ENCODE assay signal across 23 cellular contexts in genomic region chr13:112963641-112964040, GRCh38.
"Had no signal": no experiment of that assay in that cellular context is flagged by ENCODE, and none has a peak within 500 bp of the region (broad histone marks: within the 10 kb centered on the region; RNA-seq: fewer than 3 reads in every experiment).

No MANE protein-coding gene starts in this region.

- H3K9me3 ChIP-seq: body of pancreas, gastroesophageal sphincter, mucosa of descending colon, ovary, prostate gland, thoracic aorta, vagina had no signal

- H3K36me3 ChIP-seq: cardiac muscle cell, gastroesophageal sphincter, ovary, prostate gland, thoracic aorta, vagina had no signal

- H3K4me3 Mint-ChIP-seq: activated CD4-positive, alpha-beta memory T cell treated with anti-CD3 and anti-CD28 coated beads, Interleukin-2, amount 10 ng/mL, durations not matched to agents 7 days and 5 days; activated CD4-positive, alpha-beta T cell treated with anti-CD3 and anti-CD28 coated beads, Interleukin-2, amount 10 ng/mL, durations not matched to agents 7 days and 5 days; activated naive CD8-positive, alpha-beta T cell; activated T-cell treated with anti-CD3 and anti-CD28 coated beads, Interleukin-2, amount 50 U/mL, for 4 hours; activated T-helper 17 cell treated with anti-CD3 and anti-CD28 coated beads, Interleukin-2, amount 50 U/mL, for 72 hours; natural killer cell treated with Interleukin-12 subunit alpha and Interleukin-12 subunit beta and Interleukin-15 and Interleukin-18, amount 100 ng/mL, for 72 hours; type B pancreatic cell had no signal

- H3K27ac Mint-ChIP-seq: activated CD4-positive, alpha-beta memory T cell treated with anti-CD3 and anti-CD28 coated beads, Interleukin-2, amount 10 ng/mL, durations not matched to agents 7 days and 5 days; activated CD4-positive, alpha-beta T cell treated with anti-CD3 and anti-CD28 coated beads, Interleukin-2, amount 10 ng/mL, durations not matched to agents 7 days and 5 days; activated naive CD8-positive, alpha-beta T cell; activated T-helper 17 cell treated with anti-CD3 and anti-CD28 coated beads, Interleukin-2, amount 50 U/mL, for 72 hours; natural killer cell treated with Interleukin-12 subunit alpha and Interleukin-12 subunit beta and Interleukin-15 and Interleukin-18, amount 100 ng/mL, for 72 hours; type B pancreatic cell had no signal

- H3K4me3 ChIP-seq: body of pancreas, cardiac muscle cell, gastroesophageal sphincter, mucosa of descending colon, ovary, prostate gland, thoracic aorta, vagina had no signal

- ATAC-seq: activated T-cell treated with anti-CD3 and anti-CD28 coated beads, Interleukin-2, amount 50 U/mL, for 4 hours; activated T-helper 17 cell treated with anti-CD3 and anti-CD28 coated beads, Interleukin-2, amount 50 U/mL, for 72 hours; body of pancreas; gastroesophageal sphincter; mucosa of descending colon; natural killer cell treated with Interleukin-12 subunit alpha and Interleukin-12 subunit beta and Interleukin-15 and Interleukin-18, amount 100 ng/mL, for 72 hours; stimulated activated naive CD8-positive, alpha-beta T cell treated with anti-CD3 and anti-CD28 coated beads, Interleukin-15, Interleukin-2, amounts not matched to agents 100 U/mL and 50 U/mL, for 24 hours had no signal

- DNase-seq: activated CD4-positive, alpha-beta memory T cell treated with anti-CD3 and anti-CD28 coated beads, Interleukin-2, amount 10 ng/mL, durations not matched to agents 7 days and 5 days; activated CD4-positive, alpha-beta T cell treated with anti-CD3 and anti-CD28 coated beads for 1 hour; activated CD4-positive, alpha-beta T cell treated with anti-CD3 and anti-CD28 coated beads, Interleukin-2, amount 10 ng/mL, durations not matched to agents 7 days and 5 days; activated naive CD4-positive, alpha-beta T cell; activated T-cell treated with anti-CD3 and anti-CD28 coated beads, Interleukin-2, amount 50 U/mL, for 4 hours; anterior cingulate cortex; hippocampal formation; retina; stimulated activated CD4-positive, alpha-beta T cell treated with anti-CD3 and anti-CD28 coated beads, Interleukin-4, amount 100 ng/mL, for 1 hour; stimulated activated naive CD8-positive, alpha-beta T cell treated with anti-CD3 and anti-CD28 coated beads, Interleukin-15, Interleukin-2, amounts not matched to agents 100 U/mL and 50 U/mL, for 24 hours; T-helper 2 cell had no signal

- H3K27ac ChIP-seq: body of pancreas, cardiac muscle cell, gastroesophageal sphincter, ovary, prostate gland, thoracic aorta, vagina had no signal

- H3K4me1 ChIP-seq: prostate gland had no signal

- H3K36me3 Mint-ChIP-seq: activated naive CD8-positive, alpha-beta T cell; natural killer cell treated with Interleukin-12 subunit alpha and Interleukin-12 subunit beta and Interleukin-15 and Interleukin-18, amount 100 ng/mL, for 72 hours; type B pancreatic cell had no signal

- H3K9me3 Mint-ChIP-seq: activated CD4-positive, alpha-beta memory T cell treated with anti-CD3 and anti-CD28 coated beads, Interleukin-2, amount 10 ng/mL, durations not matched to agents 7 days and 5 days; activated CD4-positive, alpha-beta T cell treated with anti-CD3 and anti-CD28 coated beads, Interleukin-2, amount 10 ng/mL, durations not matched to agents 7 days and 5 days; activated T-cell treated with anti-CD3 and anti-CD28 coated beads, Interleukin-2, amount 50 U/mL, for 4 hours; activated T-helper 17 cell treated with anti-CD3 and anti-CD28 coated beads, Interleukin-2, amount 50 U/mL, for 72 hours; natural killer cell treated with Interleukin-12 subunit alpha and Interleukin-12 subunit beta and Interleukin-15 and Interleukin-18, amount 100 ng/mL, for 72 hours; type B pancreatic cell had no signal

- H3K27me3 ChIP-seq: body of pancreas, cardiac muscle cell, ovary, vagina had no signal

- H3K27me3 Mint-ChIP-seq: activated naive CD8-positive, alpha-beta T cell; activated T-helper 17 cell treated with anti-CD3 and anti-CD28 coated beads, Interleukin-2, amount 50 U/mL, for 72 hours had no signal
